In the genomic region with DNA sequence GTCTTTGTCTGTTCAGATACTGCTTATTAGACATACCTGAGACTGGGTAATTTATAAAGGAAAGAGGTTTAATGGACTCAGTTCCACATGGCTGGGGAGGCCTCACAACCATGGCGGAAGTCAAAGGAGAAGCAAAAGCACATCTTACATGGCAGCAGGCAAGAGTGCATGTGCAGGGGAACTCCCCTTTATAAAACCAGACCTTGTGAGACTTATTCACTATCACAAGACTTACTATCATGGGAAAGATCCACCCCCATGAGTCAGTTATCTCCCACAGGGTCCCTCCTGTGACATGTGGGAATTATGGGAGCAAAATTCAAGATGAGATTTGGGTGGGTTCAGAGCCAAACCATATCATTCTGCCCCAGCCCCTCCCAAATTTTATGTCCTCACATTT, we compare ENCODE assay signal across 25 cellular contexts. TPM values are rescaled to one million over a fixed set of nuclear protein-coding genes. Genes with fewer than 3 reads are reported as not detected.
A peak's percentile ranks its signal among the peaks of the same experiment; 100 is the strongest.
DNase-seq lines count a peak whose midpoint lies in the region; ATAC-seq, FAIRE-seq and TF ChIP-seq lines count a peak whose summit lies in the region.
"Had no signal": no experiment of that assay in that cellular context is flagged by ENCODE, and none has a peak within 500 bp of the region (broad histone marks: within the 10 kb centered on the region; RNA-seq: fewer than 3 reads in every experiment).

No MANE protein-coding gene starts in this region.

- TF ChIP-seq CTCF in K562 (IDR thresholded peaks at IDR 0.05 in 2 of 3, conservative IDR thresholded peaks at IDR 0.05 in 1 of 3; ENCODE audit: insufficient read depth in 2 of 3, low read depth in 1 of 3, low read length in 3 of 3) = no peak
- no peak for TF ChIP-seq CTCF in fibroblast of mammary gland (conservative IDR thresholded peaks at IDR 0.05; ENCODE audit: control insufficient read depth, insufficient read depth, low read depth, low read length)

- no peak overlapping the region for H2AFZ ChIP-seq in K562 (ENCODE audit: low read depth, low read length)

- in situ Hi-C loops in K562 (cut with MboI) = no loop called here

- WGBS in K562 (ENCODE audit: insufficient coverage, low coverage, missing lambda C conversion rate) = 67% methylated on average over 1 of the region's 1 CpG

- peaks cover 0 to 4% of the 10 kb centered on the region in 2 experiments; a peak in 2 of 5 replicates for H3K4me1 ChIP-seq in K562 (replicated peaks in 1 of 2; ENCODE audit: control insufficient read depth in 2 of 2, insufficient read depth in 2 of 2, low read length in 2 of 2)
- H3K4me1 ChIP-seq: A549, BE2C, HAP-1 had no signal

- no peaks in the 10 kb centered on the region for H3K79me2 ChIP-seq in K562 (ENCODE audit: control insufficient read depth, insufficient read depth, low read length)

- no peak for TF ChIP-seq EP300 in K562 (IDR thresholded peaks at IDR 0.05; ENCODE audit: low read length)

- H3K4me2 ChIP-seq in K562 (ENCODE audit: insufficient read depth, low read length) = no peak overlapping the region
- H3K4me2 ChIP-seq: A549; BLaER1 treated with 17β-estradiol and CSF1 and Interleukin-3, amounts not matched to agents 10 nM and 100 nM had no signal

- H3K36me3 ChIP-seq in K562 (ENCODE audit: control insufficient read depth, insufficient read depth, low read length) = no peaks in the 10 kb centered on the region
- H3K36me3 ChIP-seq: BE2C; BLaER1 treated with 17β-estradiol and CSF1 and Interleukin-3, amounts not matched to agents 10 nM and 100 nM; HAP-1 had no signal

- CTCF ChIA-PET in K562 (lab: Yijun Ruan, JAX; ENCODE audit: low intra/inter-chr PET ratio) = no interaction called here

- peak; percentile 5 for DNase-seq in A172 (ENCODE audit: low spot score)
- DNase-seq in K562 (ENCODE audit: extremely low read depth in 1 of 4, low spot score in 3 of 4) = no peak
- DNase-seq in fibroblast of mammary gland (ENCODE audit: low read depth) = peak; percentile 53
- DNase-seq in renal cortical epithelial cell (ENCODE audit: low read depth) = peak; percentile 22
- no peak for DNase-seq in NCI-H146 (lab: John Stamatoyannopoulos, UW)
- DNase-seq in HCEC 1CT = no peak
- DNase-seq: ACHN; AML-193; BE2C; Calu3; CD4-positive, alpha-beta memory T cell; COR-L47; DMS53; DMS79 treated with DMSO at 0.1 percent for 48 hours; GF-D8; GOT3 had no signal

- POLR2A ChIA-PET in K562 (lab: Yijun Ruan, JAX) = no interaction called here

- FAIRE-seq in K562 (lab: Jason Lieb, UNC) = no peak
- FAIRE-seq: A549, GM12891, GM18507, H54 had no signal

- BruUV-seq in K562 (replicated peaks; lab: Mats Ljungman, UMichigan) = no TSS peak

- no peak for TF ChIP-seq POLR2A in K562 (conservative IDR thresholded peaks at IDR 0.05)

- no peak overlapping the region for H3K27ac ChIP-seq in K562 (ENCODE audit: extremely low read depth, low read depth, low read length)
- H3K27ac ChIP-seq: 22Rv1; A549; BLaER1 treated with 17β-estradiol and CSF1 and Interleukin-3, amounts not matched to agents 10 nM and 100 nM had no signal

- H3K4me3 ChIP-seq in K562 (no peak overlapping the region), fibroblast of mammary gland (ENCODE audit: control insufficient read depth, low read depth, low read length) (no peak overlapping the region)
- H3K4me3 ChIP-seq: A549; BLaER1 treated with 17β-estradiol and CSF1 and Interleukin-3, amounts not matched to agents 10 nM and 100 nM; HAP-1 had no signal

- ATAC-seq in K562 (no peak), GM19023 (IDR thresholded peaks at IDR 0.05; ENCODE audit: unreplicated experiment) (no peak)
- ATAC-seq: A549 had no signal

- no peaks in the 10 kb centered on the region for H3K27me3 ChIP-seq in K562 (ENCODE audit: control insufficient read depth in 2 of 2, insufficient read depth in 2 of 2, low read length in 2 of 2)
- H3K27me3 ChIP-seq: BE2C; BLaER1 treated with 17β-estradiol and CSF1 and Interleukin-3, amounts not matched to agents 10 nM and 100 nM had no signal

- no peaks in the 10 kb centered on the region for H3K9me1 ChIP-seq in K562 (ENCODE audit: control insufficient read depth, insufficient read depth, low read length)

- no peaks in the 10 kb centered on the region for H4K20me1 ChIP-seq in K562 (replicated peaks; ENCODE audit: control insufficient read depth, insufficient read depth, low read length)
- H4K20me1 ChIP-seq: BLaER1 treated with 17β-estradiol and CSF1 and Interleukin-3, amounts not matched to agents 10 nM and 100 nM had no signal

- no peak overlapping the region for H3K9ac ChIP-seq in K562 (ENCODE audit: insufficient read depth in 1 of 2, low read depth in 2 of 2, low read length in 2 of 2)
- H3K9ac ChIP-seq: BLaER1 treated with 17β-estradiol and CSF1 and Interleukin-3, amounts not matched to agents 10 nM and 100 nM had no signal

- TF ChIP-seq RAD21 in K562 (CRISPR knock-in tag; conservative IDR thresholded peaks at IDR 0.05 in 1 of 2, IDR thresholded peaks at IDR 0.05 in 1 of 2) = no peak

- peaks cover 2% of the 10 kb centered on the region; the same call in 1 of the 2 replicates for H3K9me3 ChIP-seq in K562 (replicated peaks; ENCODE audit: control insufficient read depth, insufficient read depth, low read depth, low read length)
- H3K9me3 ChIP-seq: A549, BE2C, HAP-1 had no signal

- intact Hi-C loops in K562 (cut with micrococcal nuclease) = no loop called here

RNA-seq across cellular contexts. Expression of a gene that starts 7.1 kb away (rescaled TPM):
- 142 and 190 TPM in 2 replicates for total RNA-seq in A172 (2014; rRNA removed; shearing (Covaris generic))
- 131 and 146 TPM in 2 replicates for total RNA-seq in K562 (2011; cell fraction: chromatin; rRNA removed; ENCODE audit: low replicate concordance)
- total RNA-seq in K562 (2011; cell fraction: nucleolus; rRNA removed) = 74.6 and 80.0 TPM in 2 replicates
- 126 and 145 TPM in 2 replicates for total RNA-seq in K562 (2011; cell fraction: nucleoplasm; rRNA removed)
- total RNA-seq in K562 (2014; rRNA removed) (77.1 and 82.6 TPM in 2 replicates), K562 (2014; rRNA removed; fragmentation: Illumina TruSeq; extraction: Trizol) (309 and 348 TPM in 2 replicates), K562 (2015; rRNA removed; fragmentation: Illumina TruSeq; extraction: Trizol) (155 and 190 TPM in 2 replicates), K562 (2021) (287 and 302 TPM in 2 replicates), renal cortical epithelial cell (60.9 and 93.9 TPM in 2 replicates)
- polyA plus RNA-seq in K562 (2011; rRNA removed) (299 and 397 TPM in 2 replicates), K562 (2014; fragmentation: Illumina TruSeq; extraction: Trizol) (246 and 256 TPM in 2 replicates), K562 (2014; fragmentation: Nextera tagmentation; extraction: Ambion mirVana) (100 to 1,000 TPM; 451 to 542 TPM), K562 (2014; rRNA removed) (225 and 273 TPM in 2 replicates)
- 168 and 244 TPM in 2 replicates for polyA plus RNA-seq in K562 (2011; cell fraction: cytosol; rRNA removed)
- polyA plus RNA-seq in K562 (2011; cell fraction: nucleus; rRNA removed) = 74.2 and 128 TPM in 2 replicates
- polyA plus RNA-seq in K562 (2012) = 169 and 249 TPM in 2 replicates
- 238 and 288 TPM in 2 replicates for polyA minus RNA-seq in K562 (2011; rRNA and poly(A)+ RNA removed)
- polyA minus RNA-seq in K562 (2011; cell fraction: cytosol; rRNA and poly(A)+ RNA removed) = 104 and 136 TPM in 2 replicates
- polyA minus RNA-seq in K562 (2011; cell fraction: nucleus; rRNA and poly(A)+ RNA removed) = 40.0 and 62.9 TPM in 2 replicates

RNA-seq across cellular contexts. Expression of a gene that starts 33.0 kb away (rescaled TPM):
- 0.24 TPM in 1 of 2 replicates, not detected in the other for total RNA-seq in A172 (2014; rRNA removed; shearing (Covaris generic))
- 0.19 and 0.21 TPM in 2 replicates for total RNA-seq in K562 (2011; cell fraction: chromatin; rRNA removed; ENCODE audit: low replicate concordance)
- 0.17 TPM in 1 of 2 replicates, not detected in the other for total RNA-seq in K562 (2011; cell fraction: nucleolus; rRNA removed)
- 0.15 and 0.46 TPM in 2 replicates for total RNA-seq in K562 (2011; cell fraction: nucleoplasm; rRNA removed)
- total RNA-seq in K562 (2014; rRNA removed) (0.04 and 0.05 TPM in 2 replicates), K562 (2014; rRNA removed; fragmentation: Illumina TruSeq; extraction: Trizol) (0.03 TPM in 1 of 2 replicates, not detected in the other), K562 (2015; rRNA removed; fragmentation: Illumina TruSeq; extraction: Trizol) (0.07 and 0.08 TPM in 2 replicates), K562 (2021) (0.20 and 0.22 TPM in 2 replicates), renal cortical epithelial cell (0.45 TPM in 1 of 2 replicates, not detected in the other)
- polyA plus RNA-seq in K562 (2011; rRNA removed) (0.03 TPM in 2 replicates), K562 (2014; fragmentation: Illumina TruSeq; extraction: Trizol) (0.12 and 0.35 TPM in 2 replicates), K562 (2014; fragmentation: Nextera tagmentation; extraction: Ambion mirVana) (under 1 TPM in 1 of 2 experiments, not detected in 1; 0.03 TPM), K562 (2014; rRNA removed) (0.20 and 0.31 TPM in 2 replicates)
- polyA plus RNA-seq in K562 (2011; cell fraction: cytosol; rRNA removed) = 0.06 and 0.07 TPM in 2 replicates
- 0.08 and 0.24 TPM in 2 replicates for polyA plus RNA-seq in K562 (2011; cell fraction: nucleus; rRNA removed)
- 0.04 and 0.13 TPM in 2 replicates for polyA plus RNA-seq in K562 (2012)
- 0.03 and 0.11 TPM in 2 replicates for polyA minus RNA-seq in K562 (2011; rRNA and poly(A)+ RNA removed)
- not detected in 2 replicates for polyA minus RNA-seq in K562 (2011; cell fraction: cytosol; rRNA and poly(A)+ RNA removed)
- not detected in 2 replicates for polyA minus RNA-seq in K562 (2011; cell fraction: nucleus; rRNA and poly(A)+ RNA removed)
- total RNA-seq: Calu3; CD4-positive, alpha-beta memory T cell; G401 had no signal
- polyA plus RNA-seq: CD4-positive, alpha-beta memory T cell had no signal

RNA-seq across cellular contexts. Expression of a gene that starts 35.6 kb away (rescaled TPM):
- total RNA-seq in A172 (2014; rRNA removed; shearing (Covaris generic)) = 15.9 and 22.7 TPM in 2 replicates
- 326 and 417 TPM in 2 replicates for total RNA-seq in K562 (2011; cell fraction: chromatin; rRNA removed; ENCODE audit: low replicate concordance)
- total RNA-seq in K562 (2011; cell fraction: nucleolus; rRNA removed) = 241 and 283 TPM in 2 replicates
- 391 and 568 TPM in 2 replicates for total RNA-seq in K562 (2011; cell fraction: nucleoplasm; rRNA removed)
- 35.5 and 41.4 TPM in 2 replicates for total RNA-seq in K562 (2014; rRNA removed)
- 91.0 and 110 TPM in 2 replicates for total RNA-seq in K562 (2014; rRNA removed; fragmentation: Illumina TruSeq; extraction: Trizol)
- 88.2 and 96.9 TPM in 2 replicates for total RNA-seq in K562 (2015; rRNA removed; fragmentation: Illumina TruSeq; extraction: Trizol)
- total RNA-seq in K562 (2021) = 110 and 112 TPM in 2 replicates
- polyA plus RNA-seq in K562 (2011; rRNA removed) = 78.2 and 92.1 TPM in 2 replicates
- 40.5 and 54.0 TPM in 2 replicates for polyA plus RNA-seq in K562 (2011; cell fraction: cytosol; rRNA removed)
- 57.9 and 62.0 TPM in 2 replicates for polyA plus RNA-seq in K562 (2011; cell fraction: nucleus; rRNA removed)
- 50.8 and 57.3 TPM in 2 replicates for polyA plus RNA-seq in K562 (2012)
- 65.0 and 68.2 TPM in 2 replicates for polyA plus RNA-seq in K562 (2014; fragmentation: Illumina TruSeq; extraction: Trizol)
- polyA plus RNA-seq in K562 (2014; fragmentation: Nextera tagmentation; extraction: Ambion mirVana) = 10 to 100 TPM; 27.4 to 33.3 TPM
- polyA plus RNA-seq in K562 (2014; rRNA removed) = 41.4 and 43.4 TPM in 2 replicates
- 227 and 260 TPM in 2 replicates for polyA minus RNA-seq in K562 (2011; rRNA and poly(A)+ RNA removed)
- polyA minus RNA-seq in K562 (2011; cell fraction: cytosol; rRNA and poly(A)+ RNA removed) = 87.5 and 90.6 TPM in 2 replicates
- 98.4 and 138 TPM in 2 replicates for polyA minus RNA-seq in K562 (2011; cell fraction: nucleus; rRNA and poly(A)+ RNA removed)
- 53.0 and 96.6 TPM in 2 replicates for total RNA-seq in renal cortical epithelial cell
- polyA plus RNA-seq: CD4-positive, alpha-beta memory T cell had no signal

RNA-seq across cellular contexts. Expression of a gene that starts 50.4 kb away (rescaled TPM):
- total RNA-seq in A172 (2014; rRNA removed; shearing (Covaris generic)) = 3.0 and 5.4 TPM in 2 replicates
- total RNA-seq in K562 (2011; cell fraction: chromatin; rRNA removed; ENCODE audit: low replicate concordance) = 13.4 and 39.5 TPM in 2 replicates
- 28.8 and 32.7 TPM in 2 replicates for total RNA-seq in K562 (2011; cell fraction: nucleolus; rRNA removed)
- total RNA-seq in K562 (2011; cell fraction: nucleoplasm; rRNA removed) = 14.5 and 23.4 TPM in 2 replicates
- 6.3 and 10.4 TPM in 2 replicates for total RNA-seq in K562 (2014; rRNA removed)
- total RNA-seq in K562 (2014; rRNA removed; fragmentation: Illumina TruSeq; extraction: Trizol) = 1.9 and 2.3 TPM in 2 replicates
- total RNA-seq in K562 (2015; rRNA removed; fragmentation: Illumina TruSeq; extraction: Trizol) = 4.4 and 5.8 TPM in 2 replicates
- 9.4 and 10.0 TPM in 2 replicates for total RNA-seq in K562 (2021)
- 3.1 and 5.9 TPM in 2 replicates for polyA plus RNA-seq in K562 (2011; rRNA removed)
- polyA plus RNA-seq in K562 (2011; cell fraction: cytosol; rRNA removed) = 4.0 and 11.5 TPM in 2 replicates
- polyA plus RNA-seq in K562 (2011; cell fraction: nucleus; rRNA removed) = 23.4 and 48.0 TPM in 2 replicates
- polyA plus RNA-seq in K562 (2012) = 5.9 and 6.8 TPM in 2 replicates
- polyA plus RNA-seq in K562 (2014; fragmentation: Illumina TruSeq; extraction: Trizol) = 7.1 and 8.5 TPM in 2 replicates
- under 1 TPM; 0.21 to 0.56 TPM for polyA plus RNA-seq in K562 (2014; fragmentation: Nextera tagmentation; extraction: Ambion mirVana)
- polyA plus RNA-seq in K562 (2014; rRNA removed) = 10.4 and 11.1 TPM in 2 replicates
- 2.4 and 3.5 TPM in 2 replicates for polyA minus RNA-seq in K562 (2011; rRNA and poly(A)+ RNA removed)
- polyA minus RNA-seq in K562 (2011; cell fraction: cytosol; rRNA and poly(A)+ RNA removed) = 2.6 and 4.1 TPM in 2 replicates
- 13.1 and 13.6 TPM in 2 replicates for polyA minus RNA-seq in K562 (2011; cell fraction: nucleus; rRNA and poly(A)+ RNA removed)
- total RNA-seq in renal cortical epithelial cell = 1.5 and 1.6 TPM in 2 replicates

Comparison
In these comparisons a context has a peak if more than half of its experiments do, and no peak if none do; other contexts are left out.
1. DNase-seq: peak in A172 (single experiment), fibroblast of mammary gland (single experiment) and renal cortical epithelial cell (single experiment); none in K562 (0 of 4), NCI-H146 (single experiment) and HCEC 1CT (single experiment).